ENCODE assay signal across 26 cellular contexts in genomic region chr1:25687221-25688017, GRCh38.
DNase-seq lines count a peak whose midpoint lies in the region; ATAC-seq and TF ChIP-seq lines count a peak whose summit lies in the region.
"Had no signal": no experiment of that assay in that cellular context is flagged by ENCODE, and none has a peak within 500 bp of the region (broad histone marks: within the 10 kb centered on the region; RNA-seq: fewer than 3 reads in every experiment).

No MANE protein-coding gene starts in this region.

- H3K27me3 ChIP-seq in IMR-90 (ENCODE audit: control insufficient read depth, insufficient read depth, low read length) (no peaks in the 10 kb centered on the region), mesendoderm (ENCODE audit: insufficient read depth, low read length, poor library complexity) (no peaks in the 10 kb centered on the region), lower lobe of right lung (ENCODE audit: low read depth) (no peaks in the 10 kb centered on the region)
- H3K27me3 ChIP-seq: BLaER1, transverse colon had no signal

- H3K4me3 ChIP-seq in IMR-90 (ENCODE audit: insufficient read depth, low read depth, low read length) (no peak overlapping the region), mesendoderm (ENCODE audit: low read length) (no peak overlapping the region), lower lobe of right lung (no peak overlapping the region)
- H3K4me3 ChIP-seq: BLaER1, transverse colon had no signal

- no peak overlapping the region for H2AK9ac ChIP-seq in IMR-90 (replicated peaks; ENCODE audit: low read depth, low read length, poor library complexity)

- H3K9me1 ChIP-seq in IMR-90 (ENCODE audit: insufficient read depth, low read length), result peaks cover 13% of the 10 kb centered on the region

- no peak for TF ChIP-seq POLR2A in IMR-90 (IDR thresholded peaks at IDR 0.05; ENCODE audit: low read depth, low read length)

- intact Hi-C loops in IMR-90 (cut with micrococcal nuclease) (no loop called here), lower lobe of right lung (cut with DNase I) (no loop called here)

- peaks cover 16% of the 10 kb centered on the region for H3K4me1 ChIP-seq in IMR-90 (ENCODE audit: control insufficient read depth, insufficient read depth, low read length)
- no peaks in the 10 kb centered on the region for H3K4me1 ChIP-seq in mesendoderm (ENCODE audit: control insufficient read depth, low read depth, low read length)
- H3K4me1 ChIP-seq in lower lobe of right lung, result peaks cover 25% of the 10 kb centered on the region
- H3K4me1 ChIP-seq: Caco-2 had no signal

- no peak overlapping the region for H3K56ac ChIP-seq in IMR-90 (ENCODE audit: extremely low read depth, insufficient read depth, low read length)
- H3K56ac ChIP-seq in mesendoderm (ENCODE audit: low read length), result peak overlapping the region; percentile 34

- DNase-seq in IMR-90, result no peak
- DNase-seq in mesendoderm, result no peak
- DNase-seq in stimulated activated CD8-positive, alpha-beta memory T cell treated with anti-CD3 and anti-CD28 coated beads, Interleukin-4, amount 100 ng/mL, for 48 hours, result no peak
- no peak for DNase-seq in lower lobe of right lung
- DNase-seq in medulla oblongata (ENCODE audit: extremely low spot score), result no peak
- DNase-seq: activated CD4-positive, alpha-beta memory T cell treated with anti-CD3 and anti-CD28 coated beads for 36 hours; activated CD4-positive, CD25-positive, alpha-beta regulatory T cell treated with anti-CD3 and anti-CD28 coated beads, Interleukin-2, amount 50 U/mL, for 72 hours; activated CD8-positive, alpha-beta memory T cell treated with anti-CD3 and anti-CD28 coated beads, Interleukin-2, amount 50 U/mL, for 48 hours; activated naive CD4-positive, alpha-beta T cell treated with anti-CD3 and anti-CD28 coated beads, Interleukin-2, amount 50 U/mL, for 16 hours; Caco-2; effector memory CD4-positive, alpha-beta T cell; H9; immature natural killer cell; Karpas-422; left colon; naive B cell; NCI-H1930; NCI-H510A treated with DMSO at 0.1 percent for 48 hours; occipital lobe; RPMI8226; stimulated activated naive CD4-positive, alpha-beta T cell; transverse colon had no signal

- H3K36me3 ChIP-seq in IMR-90 (ENCODE audit: control insufficient read depth, insufficient read depth, low read length), result peaks cover 6% of the 10 kb centered on the region; the same call in 1 of the 2 replicates
- H3K36me3 ChIP-seq in mesendoderm (ENCODE audit: control insufficient read depth, insufficient read depth, low read length), result no peaks in the 10 kb centered on the region
- no peaks in the 10 kb centered on the region for H3K36me3 ChIP-seq in lower lobe of right lung
- H3K36me3 ChIP-seq: BLaER1, transverse colon had no signal

- no peak overlapping the region; the same call in 1 of the 2 replicates for H3K18ac ChIP-seq in IMR-90 (ENCODE audit: low read depth, low read length)
- H3K18ac ChIP-seq in mesendoderm (ENCODE audit: low read length), result no peak overlapping the region

- H3K9me3 ChIP-seq in IMR-90 (ENCODE audit: control insufficient read depth, insufficient read depth, low read length) (no peaks in the 10 kb centered on the region), lower lobe of right lung (no peaks in the 10 kb centered on the region)
- H3K9me3 ChIP-seq: BLaER1, Caco-2, transverse colon had no signal

- peak overlapping the region; percentile 75 for H3K4ac ChIP-seq in IMR-90 (ENCODE audit: low read depth, low read length)
- no peak overlapping the region for H3K4ac ChIP-seq in mesendoderm (ENCODE audit: low read depth, low read length)

- H3K27ac ChIP-seq in IMR-90 (ENCODE audit: insufficient read depth, low read length) (peak overlapping the region; percentile 7; the same call in 1 of the 2 replicates), angular gyrus (ENCODE audit: low read depth, low read length) (peak overlapping the region; percentile 44), mesendoderm (ENCODE audit: low read depth, low read length) (no peak overlapping the region), temporal lobe (ENCODE audit: low read depth, low read length) (peak overlapping the region; percentile 13), lower lobe of right lung (no peak overlapping the region)
- H3K27ac ChIP-seq: BLaER1 had no signal

- no peaks in the 10 kb centered on the region for H3K79me2 ChIP-seq in mesendoderm (ENCODE audit: control insufficient read depth, insufficient read depth, low read length)

- in situ Hi-C loops in IMR-90 (cut with MboI; ENCODE audit: low sequenced_read_pairs), result no loop called here

- H3K14ac ChIP-seq in IMR-90 (replicated peaks; ENCODE audit: low read depth, low read length), result no peak overlapping the region

- ATAC-seq in IMR-90 (ENCODE audit: low read depth) (no peak), lower lobe of right lung (no peak)
- ATAC-seq: activated T-helper 17 cell treated with anti-CD3 and anti-CD28 coated beads, Interleukin-2, amount 50 U/mL, for 72 hours; left colon had no signal

- H2AK5ac ChIP-seq in IMR-90 (ENCODE audit: low read depth, low read length) (peak overlapping the region; percentile 76; the same call in 1 of the 2 replicates), mesendoderm (ENCODE audit: low read length) (no peak overlapping the region)

- H2BK5ac ChIP-seq in IMR-90 (ENCODE audit: low read depth, low read length, poor library complexity, severe bottlenecking), result no peak overlapping the region
- H2BK5ac ChIP-seq in mesendoderm (ENCODE audit: low read length), result no peak overlapping the region

- H2BK15ac ChIP-seq in IMR-90 (ENCODE audit: low read depth, low read length) (no peak overlapping the region), mesendoderm (replicated peaks; ENCODE audit: low read depth) (no peak overlapping the region)

- TF ChIP-seq CTCF in IMR-90 (conservative IDR thresholded peaks at IDR 0.05; ENCODE audit: low read depth, low read length) (no peak), lower lobe of right lung (IDR thresholded peaks at IDR 0.05) (no peak)

- no peak for TF ChIP-seq RAD21 in IMR-90 (IDR thresholded peaks at IDR 0.05; ENCODE audit: low read length)

- CTCF ChIA-PET in IMR-90 (lab: Yijun Ruan, JAX), result no interaction called here

- H4K5ac ChIP-seq in IMR-90 (ENCODE audit: low read depth, low read length), result no peak overlapping the region
- H4K5ac ChIP-seq in mesendoderm (ENCODE audit: low read length), result no peak overlapping the region

- no peak overlapping the region for H3K23ac ChIP-seq in IMR-90 (ENCODE audit: low read depth, low read length)
- no peak overlapping the region for H3K23ac ChIP-seq in mesendoderm (ENCODE audit: low read length)

- POLR2A ChIA-PET in IMR-90 (lab: Charles Lee; ENCODE audit: unreplicated experiment), result interaction anchor here (0.6 to 0.7 kb wide), 2 partner anchors 184 to 1345 kb away, joined by 3 read pairs; no protein-coding TSS in a partner anchor

- peak overlapping the region; percentile 68 for H2AFZ ChIP-seq in IMR-90 (replicated peaks; ENCODE audit: low read length, poor library complexity)

- H2BK20ac ChIP-seq in IMR-90 (ENCODE audit: low read depth, low read length), result peak overlapping the region; percentile 83

- dilution Hi-C loops in IMR-90 (cut with HindIII; ENCODE audit: low sequenced_read_pairs, unreplicated experiment), result no loop called here

- H3K79me1 ChIP-seq in IMR-90 (ENCODE audit: low read depth in 1 of 2, low read length in 2 of 2), result no peaks in the 10 kb centered on the region; a peak in 1 of 4 replicates
- H3K79me1 ChIP-seq in mesendoderm (ENCODE audit: low read length), result no peaks in the 10 kb centered on the region

- no peaks in the 10 kb centered on the region; the same call in 1 of the 2 replicates for H4K20me1 ChIP-seq in IMR-90 (ENCODE audit: insufficient read depth, low read length)
- H4K20me1 ChIP-seq: BLaER1 had no signal

- H3K4me2 ChIP-seq in IMR-90 (ENCODE audit: low read depth, low read length), result no peak overlapping the region
- no peak overlapping the region for H3K4me2 ChIP-seq in mesendoderm (ENCODE audit: low read length)
- H3K4me2 ChIP-seq: BLaER1 had no signal

- H4K8ac ChIP-seq in IMR-90 (ENCODE audit: low read depth in 2 of 2, low read length in 2 of 2) (peak overlapping the region in 1 of 2 experiments; percentile 52; a peak in 1 of 4 replicates), mesendoderm (ENCODE audit: low read depth, low read length) (no peak overlapping the region)

- peak overlapping the region; percentile 60 for H2BK120ac ChIP-seq in IMR-90 (ENCODE audit: low read depth, low read length)
- H2BK120ac ChIP-seq in mesendoderm (ENCODE audit: low read depth, low read length), result no peak overlapping the region

- no CpG with 5 or more reads among the region's 6 CpGs for WGBS in IMR-90 (ENCODE audit: extremely low coverage in 2 of 2, insufficient read length in 1 of 2), 2 experiments
- WGBS in mesendoderm (ENCODE audit: extremely low coverage, insufficient coverage, low lambda C conversion rate), result no CpG with 5 or more reads among the region's 6 CpGs

- H3K9ac ChIP-seq in IMR-90 (ENCODE audit: low read depth, low read length) (no peak overlapping the region), mesendoderm (ENCODE audit: low read length) (no peak overlapping the region)
- H3K9ac ChIP-seq: BLaER1 had no signal

- 0 out of 2 replicates have a peak overlapping the region, but pooled peaks have one; percentile 4 for H4K91ac ChIP-seq in IMR-90 (ENCODE audit: insufficient read depth, low read depth, low read length)

- no TSS peak for BruUV-seq in IMR-90 (replicated peaks; lab: Mats Ljungman, UMichigan)

TF ChIP-seq in IMR-90, 13 proteins besides CTCF, POLR2A, EP300 and RAD21:
- TF ChIP-seq MAFK (IDR thresholded peaks at IDR 0.05; ENCODE audit: low read depth, low read length) (peak; percentile 15; the same call in 1 of the 2 replicates), CHD1 (IDR thresholded peaks at IDR 0.05; ENCODE audit: low read depth, low read length) (no peak)

Comparison
In these comparisons a context has a peak if more than half of its experiments do, and no peak if none do; other contexts are left out.
1. H3K27ac ChIP-seq: peak in IMR-90 (single experiment), angular gyrus (single experiment) and temporal lobe (single experiment); none in mesendoderm (single experiment) and lower lobe of right lung (single experiment).